Comparison of ENCODE assay signal across 8 cellular contexts in the genomic region with DNA sequence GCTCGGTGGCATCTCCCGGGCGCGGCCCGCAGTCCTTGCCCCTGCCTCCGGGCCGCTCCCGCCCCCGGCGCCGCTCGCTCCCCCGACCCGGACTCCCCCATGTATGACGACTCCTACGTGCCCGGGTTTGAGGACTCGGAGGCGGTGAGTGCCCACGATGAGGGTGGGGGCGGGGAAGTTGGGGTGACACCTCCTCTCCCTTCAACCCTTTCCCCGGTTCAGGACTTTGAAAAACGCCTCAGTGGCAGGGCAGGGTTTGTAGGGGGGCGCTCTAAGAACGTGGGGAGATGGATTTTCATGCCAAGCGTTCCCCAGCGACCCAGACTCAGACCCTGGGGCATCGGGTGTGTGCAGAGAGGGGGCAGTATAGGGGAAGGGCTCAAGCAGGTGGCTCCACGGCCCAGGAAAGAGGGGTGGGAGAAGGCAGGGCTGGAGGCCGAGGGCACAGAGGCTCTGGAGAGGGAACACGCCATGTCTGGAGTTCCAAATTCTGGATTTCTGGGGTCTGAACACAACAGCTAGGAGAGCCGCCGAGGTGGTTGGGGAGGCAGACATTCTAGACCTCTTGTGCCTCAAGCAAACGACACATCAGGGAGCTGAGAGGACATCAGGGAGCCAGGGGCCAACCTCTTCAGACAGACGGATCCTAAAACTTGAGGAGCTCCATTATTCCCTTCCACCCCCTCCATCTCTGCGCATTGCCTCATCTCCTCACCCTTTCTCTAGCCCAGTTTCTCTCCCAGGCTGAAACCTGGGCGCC. TPM values are rescaled to one million over a fixed set of nuclear protein-coding genes. Genes with fewer than 3 reads are reported as not detected.
DNase-seq lines count a peak whose midpoint lies in the region; ATAC-seq and TF ChIP-seq lines count a peak whose summit lies in the region.

No MANE protein-coding gene starts in this region.

- H3K4me3 Mint-ChIP-seq in activated CD4-positive, alpha-beta T cell treated with anti-CD3 and anti-CD28 coated beads, Interleukin-2, amount 10 ng/mL, durations not matched to agents 7 days and 5 days, result peak overlapping the region; percentile 80

- peak overlapping the region; percentile 42 for H3K27ac Mint-ChIP-seq in activated CD4-positive, alpha-beta T cell treated with anti-CD3 and anti-CD28 coated beads, Interleukin-2, amount 10 ng/mL, durations not matched to agents 7 days and 5 days

- TF ChIP-seq CTCF in left ventricle myocardium inferior (IDR thresholded peaks at IDR 0.05; ENCODE audit: borderline replicate concordance), result peak; percentile 33
- no peak for TF ChIP-seq CTCF in fibroblast of mammary gland (conservative IDR thresholded peaks at IDR 0.05; ENCODE audit: control insufficient read depth, insufficient read depth, low read depth, low read length)
- TF ChIP-seq CTCF in gastrocnemius medialis (IDR thresholded peaks at IDR 0.05 in 4 of 5, conservative IDR thresholded peaks at IDR 0.05 in 1 of 5), result no peak

- no peak for ATAC-seq in left cardiac atrium
- no peak for ATAC-seq in gastrocnemius medialis
- ATAC-seq in GM18868 (IDR thresholded peaks at IDR 0.05; ENCODE audit: unreplicated experiment), result no peak

- H3K36me3 Mint-ChIP-seq in activated CD4-positive, alpha-beta T cell treated with anti-CD3 and anti-CD28 coated beads, Interleukin-2, amount 10 ng/mL, durations not matched to agents 7 days and 5 days (ENCODE audit: low read depth), result no peaks in the 10 kb centered on the region

- H3K4me1 Mint-ChIP-seq in activated CD4-positive, alpha-beta T cell treated with anti-CD3 and anti-CD28 coated beads, Interleukin-2, amount 10 ng/mL, durations not matched to agents 7 days and 5 days, result peaks cover 32% of the 10 kb centered on the region

- H3K27me3 ChIP-seq in left ventricle myocardium inferior (ENCODE audit: low read depth) (no peaks in the 10 kb centered on the region), gastrocnemius medialis (peaks cover 6 to 28% (median 19%) of the 10 kb centered on the region in 3 donors)

- POLR2A ChIA-PET in activated CD4-positive, alpha-beta T cell treated with anti-CD3 and anti-CD28 coated beads, Interleukin-2, amount 10 ng/mL, durations not matched to agents 7 days and 5 days (lab: Charles Lee), result no interaction called here

- peaks cover 20% of the 10 kb centered on the region for H3K27me3 Mint-ChIP-seq in activated CD4-positive, alpha-beta T cell treated with anti-CD3 and anti-CD28 coated beads, Interleukin-2, amount 10 ng/mL, durations not matched to agents 7 days and 5 days

- peak overlapping the region; percentile 53 for H3K27ac ChIP-seq in left ventricle myocardium inferior (replicated peaks)
- peak overlapping the region in 3 of 4 donors; percentile 23 to 54 (median 46) for H3K27ac ChIP-seq in gastrocnemius medialis

- H3K9me3 ChIP-seq in left ventricle myocardium inferior (replicated peaks), result no peaks in the 10 kb centered on the region
- H3K9me3 ChIP-seq in gastrocnemius medialis, result no peaks in the 10 kb centered on the region

- in situ Hi-C loops in gastrocnemius medialis (cut with MboI; ENCODE audit: low sequenced_read_pairs in 4 of 4), result no loop called here

- H3K36me3 ChIP-seq in left ventricle myocardium inferior (no peaks in the 10 kb centered on the region), gastrocnemius medialis (no peaks in the 10 kb centered on the region)

- intact Hi-C loops in left ventricle myocardium inferior (cut with micrococcal nuclease) (no loop called here), left cardiac atrium (cut with DNase I) (no loop called here), gastrocnemius medialis (cut with DNase I; ENCODE audit: low total_unique reads) (loop anchor here (10.0 kb wide), 2 partner anchors 464 to 624 kb away; a partner anchor contains a TSS)

- peak overlapping the region; percentile 84 for H3K4me3 ChIP-seq in left ventricle myocardium inferior
- peak overlapping the region; percentile 61 for H3K4me3 ChIP-seq in fibroblast of mammary gland (ENCODE audit: control insufficient read depth, low read depth, low read length)
- H3K4me3 ChIP-seq in gastrocnemius medialis, result peak overlapping the region; percentile 66 to 84 (median 72)

- DNase-seq in left ventricle myocardium inferior (no peak), left cardiac atrium (no peak), fibroblast of mammary gland (ENCODE audit: low read depth) (no peak), gastrocnemius medialis (no peak), KG1 (lab: John Stamatoyannopoulos, UW) (no peak), COR-L47 (lab: John Stamatoyannopoulos, UW) (no peak)
- DNase-seq in activated CD4-positive, alpha-beta T cell treated with anti-CD3 and anti-CD28 coated beads, Interleukin-2, amount 10 ng/mL, durations not matched to agents 7 days and 5 days, result peak; percentile 56

- H3K4me1 ChIP-seq in left ventricle myocardium inferior (peaks cover 47% of the 10 kb centered on the region), gastrocnemius medialis (peaks cover 21 to 32% of the 10 kb centered on the region in 2 donors)

- CTCF ChIA-PET in activated CD4-positive, alpha-beta T cell treated with anti-CD3 and anti-CD28 coated beads, Interleukin-2, amount 10 ng/mL, durations not matched to agents 7 days and 5 days (lab: Charles Lee), result interaction anchor here (1.0 to 5.3 kb wide), 3 partner anchors 11 to 34 kb away, joined by 3 to 27 read pairs (median 3); a partner anchor contains a TSS

- H3K9me3 Mint-ChIP-seq in activated CD4-positive, alpha-beta T cell treated with anti-CD3 and anti-CD28 coated beads, Interleukin-2, amount 10 ng/mL, durations not matched to agents 7 days and 5 days, result no peaks in the 10 kb centered on the region

- no peak for TF ChIP-seq POLR2A in gastrocnemius medialis (IDR thresholded peaks at IDR 0.05)

RNA-seq across cellular contexts. Expression of a gene that starts 0.7 kb away (rescaled TPM):
- total RNA-seq in left ventricle myocardium inferior (4.8 TPM), left cardiac atrium (1 to 10 TPM; 8.8 to 9.5 TPM), gastrocnemius medialis (1 to 10 TPM; 1.2 to 5.7 (median 2.7) TPM)
- 10 to 100 TPM; 14.9 to 19.9 TPM for total RNA-seq in activated CD4-positive, alpha-beta T cell treated with anti-CD3 and anti-CD28 coated beads, Interleukin-2, amount 10 ng/mL, durations not matched to agents 7 days and 5 days

RNA-seq across cellular contexts. Expression of a gene that starts 30.1 kb away (rescaled TPM):
- total RNA-seq in left ventricle myocardium inferior, result 98.4 TPM
- total RNA-seq in left cardiac atrium, result 100 to 1,000 TPM in 1 of 2 donors, 10 to 100 TPM in 1; 51.5 to 113 TPM
- not detected for total RNA-seq in activated CD4-positive, alpha-beta T cell treated with anti-CD3 and anti-CD28 coated beads, Interleukin-2, amount 10 ng/mL, durations not matched to agents 7 days and 5 days
- total RNA-seq in gastrocnemius medialis, result 10 to 100 TPM; 11.4 to 13.6 (median 12.6) TPM

RNA-seq across cellular contexts. Expression of a gene that starts 33.0 kb away (rescaled TPM):
- total RNA-seq in left ventricle myocardium inferior (36.6 TPM), left cardiac atrium (10 to 100 TPM; 34.7 to 37.5 TPM), gastrocnemius medialis (10 to 100 TPM; 55.8 to 80.6 (median 75.7) TPM)
- 100 to 1,000 TPM; 143 to 144 TPM for total RNA-seq in activated CD4-positive, alpha-beta T cell treated with anti-CD3 and anti-CD28 coated beads, Interleukin-2, amount 10 ng/mL, durations not matched to agents 7 days and 5 days

RNA-seq across cellular contexts. Expression of a gene that starts 46.7 kb away (rescaled TPM):
- 0.47 TPM for total RNA-seq in left ventricle myocardium inferior
- total RNA-seq in left cardiac atrium, result under 1 TPM; 0.56 to 0.79 TPM
- total RNA-seq in activated CD4-positive, alpha-beta T cell treated with anti-CD3 and anti-CD28 coated beads, Interleukin-2, amount 10 ng/mL, durations not matched to agents 7 days and 5 days, result 1 to 10 TPM; 1.1 to 1.2 TPM
- under 1 TPM in 1 of 4 donors, not detected in 3; 0.36 TPM for total RNA-seq in gastrocnemius medialis

Comparison
In these comparisons a context has a peak if more than half of its experiments do, and no peak if none do; other contexts are left out.
1. RNA of a gene that starts 30.1 kb away (total RNA-seq): 51.5 to 113 TPM in left cardiac atrium, 98.4 TPM in left ventricle myocardium inferior (single experiment) and 11.4 to 13.6 TPM in gastrocnemius medialis; not detected in activated CD4-positive, alpha-beta T cell treated with anti-CD3 and anti-CD28 coated beads, Interleukin-2, amount 10 ng/mL, durations not matched to agents 7 days and 5 days; every median in the first group is over 10 times any median in the second.
2. Peak in every context shown above with its lines, with median percentiles within 50 percentile points of each other: H3K4me3 ChIP-seq.